ENCODE assay signal across 8 cellular contexts in genomic region chr12:27333311-27334009, GRCh38. TPM values are rescaled to one million over a fixed set of nuclear protein-coding genes. Genes with fewer than 3 reads are reported as not detected.
A peak's percentile ranks its signal among the peaks of the same experiment; 100 is the strongest.
DNase-seq lines count a peak whose midpoint lies in the region; ATAC-seq and TF ChIP-seq lines count a peak whose summit lies in the region.

No MANE protein-coding gene starts in this region.

- TF ChIP-seq POLR2A in esophagus squamous epithelium (IDR thresholded peaks at IDR 0.05): no peak

- peak overlapping the region; percentile 96 for H3K4me2 ChIP-seq in neural cell (ENCODE audit: low read length)

- no peaks in the 10 kb centered on the region for H3K9me2 ChIP-seq in neural cell (ENCODE audit: insufficient read depth, low read length)

- H3K36me3 ChIP-seq in esophagus squamous epithelium (no peaks in the 10 kb centered on the region), neural cell (ENCODE audit: insufficient read depth, low read length) (no peaks in the 10 kb centered on the region), urinary bladder (ENCODE audit: insufficient read depth) (no peaks in the 10 kb centered on the region)

- TF ChIP-seq EP300 in neural cell (conservative IDR thresholded peaks at IDR 0.05; ENCODE audit: poor library complexity, severe bottlenecking): no peak

- H2AFZ ChIP-seq in neural cell (ENCODE audit: low read depth, low read length): peak overlapping the region; percentile 77

- peak overlapping the region; percentile 68 to 94 (median 80) for H3K4me3 ChIP-seq in esophagus squamous epithelium
- peak overlapping the region; percentile 91 for H3K4me3 ChIP-seq in neural cell (ENCODE audit: low read length)
- peak overlapping the region; percentile 83 for H3K4me3 ChIP-seq in urinary bladder (ENCODE audit: low read depth, low read length)

- H3F3A ChIP-seq in neural cell (ENCODE audit: insufficient read depth, low read length, poor library complexity, severe bottlenecking): no peaks in the 10 kb centered on the region

- H3K4me1 ChIP-seq in esophagus squamous epithelium (peaks cover 19 to 79% (median 33%) of the 10 kb centered on the region in 3 donors), urinary bladder (ENCODE audit: insufficient read depth) (no peaks in the 10 kb centered on the region)

- H3K27me3 ChIP-seq in esophagus squamous epithelium (no peaks in the 10 kb centered on the region), neural cell (ENCODE audit: insufficient read depth, low read depth, low read length) (no peaks in the 10 kb centered on the region)

- DNase-seq in NCI-H2081 (lab: John Stamatoyannopoulos, UW): peak; percentile 46 to 48
- no peak for DNase-seq in NCI-H2081 treated with DMSO at 0.1 percent for 48 hours (lab: John Stamatoyannopoulos, UW)
- DNase-seq in NCI-H2196 treated with DMSO at 0.1 percent for 48 hours (lab: John Stamatoyannopoulos, UW; ENCODE audit: unreplicated experiment): peak; percentile 36
- peak; percentile 10 for DNase-seq in activated T-cell treated with anti-CD3 and anti-CD28 coated beads for 1 hour (ENCODE audit: low read depth)
- DNase-seq in esophagus squamous epithelium (lab: John Stamatoyannopoulos, UW): no peak

- H3K9me3 ChIP-seq in esophagus squamous epithelium (no peaks in the 10 kb centered on the region), neural cell (ENCODE audit: low read length) (no peaks in the 10 kb centered on the region)

- H3K79me2 ChIP-seq in neural cell (replicated peaks; ENCODE audit: insufficient read depth, low read length): peaks cover 14% of the 10 kb centered on the region

- 1% methylated on average over 11 to 20 of the region's 54 CpGs for WGBS in esophagus squamous epithelium, 2 donors
- 2% methylated on average over 54 of the region's 54 CpGs for WGBS in urinary bladder

- TF ChIP-seq CTCF in esophagus squamous epithelium (IDR thresholded peaks at IDR 0.05) (no peak), neural cell (IDR thresholded peaks at IDR 0.05; ENCODE audit: poor library complexity, severe bottlenecking) (no peak)

- ATAC-seq in HG02970 (IDR thresholded peaks at IDR 0.05; ENCODE audit: low FRiP score, unreplicated experiment): peak; percentile 15

- H3K27ac ChIP-seq in esophagus squamous epithelium: peak overlapping the region; percentile 60 to 85 (median 82)
- peak overlapping the region; percentile 45 for H3K27ac ChIP-seq in neural cell (ENCODE audit: low read length)
- H3K27ac ChIP-seq in urinary bladder (ENCODE audit: low read depth): no peak overlapping the region

- TF ChIP-seq RAD21 in neural cell (conservative IDR thresholded peaks at IDR 0.05): peak; percentile 31

- peak overlapping the region; percentile 65 for H3K9ac ChIP-seq in neural cell (ENCODE audit: low read length)

- intact Hi-C loops in esophagus squamous epithelium (cut with DNase I): no loop called here

- no peaks in the 10 kb centered on the region for H4K20me1 ChIP-seq in neural cell (ENCODE audit: insufficient read depth)

TF ChIP-seq in neural cell, 6 proteins besides CTCF, POLR2A, EP300 and RAD21:
- TF ChIP-seq REST (IDR thresholded peaks at IDR 0.05; ENCODE audit: borderline replicate concordance) (peak; percentile 21), MXI1 (conservative IDR thresholded peaks at IDR 0.05; ENCODE audit: poor library complexity, severe bottlenecking) (peak; percentile 71), TAF1 (IDR thresholded peaks at IDR 0.05; ENCODE audit: low read depth) (no peak), POLR2AphosphoS5 (IDR thresholded peaks at IDR 0.05) (peak; percentile 33)
TF ChIP-seq in neural cell: peak in this region for 3.

RNA-seq across cellular contexts. Expression of gene BMAL2, which starts 0.8 kb away (rescaled TPM):
- total RNA-seq in esophagus squamous epithelium: 10 to 100 TPM; 19.3 to 80.7 (median 39.1) TPM
- 9.8 and 11.3 TPM in 2 replicates for polyA plus RNA-seq in neural cell
- polyA minus RNA-seq in neural cell: 25.6 and 31.6 TPM in 2 replicates
- total RNA-seq in urinary bladder: 9.3 TPM
- 2.7 TPM for polyA plus RNA-seq in urinary bladder

Comparison
In these comparisons a context has a peak if more than half of its experiments do, and no peak if none do; other contexts are left out.
1. DNase-seq: peak in NCI-H2081 (2 of 2), NCI-H2196 treated with DMSO at 0.1 percent for 48 hours (single experiment) and activated T-cell treated with anti-CD3 and anti-CD28 coated beads for 1 hour (single experiment); none in NCI-H2081 treated with DMSO at 0.1 percent for 48 hours (single experiment) and esophagus squamous epithelium (single experiment).
2. Peak in every context shown above with its lines, with median percentiles within 50 percentile points of each other: H3K4me3 ChIP-seq.